Comparison of ENCODE assay signal across 13 cellular contexts in the genomic region with DNA sequence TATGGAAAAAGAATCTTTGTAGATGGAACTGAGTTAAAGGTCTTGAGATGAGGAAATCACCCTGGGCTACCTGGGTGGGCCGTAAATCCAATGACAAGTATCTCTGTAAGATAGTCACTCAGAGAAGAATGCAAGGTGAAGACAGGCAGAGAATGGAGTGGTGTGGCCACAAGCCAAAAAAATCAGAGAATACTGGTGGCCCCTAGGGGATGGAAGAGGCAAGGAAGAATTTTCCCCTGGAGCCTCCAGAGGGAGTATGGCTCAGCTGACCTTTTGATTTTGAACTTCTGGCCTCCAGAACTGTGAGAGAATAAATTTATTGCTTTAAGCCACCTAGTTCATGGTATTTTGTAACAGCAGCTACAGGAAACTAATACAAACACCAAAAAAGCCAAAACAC. TPM values are rescaled to one million over a fixed set of nuclear protein-coding genes. Genes with fewer than 3 reads are reported as not detected.
DNase-seq lines count a peak whose midpoint lies in the region; ATAC-seq, FAIRE-seq and TF ChIP-seq lines count a peak whose summit lies in the region.
"Had no signal": no experiment of that assay in that cellular context is flagged by ENCODE, and none has a peak within 500 bp of the region (broad histone marks: within the 10 kb centered on the region; RNA-seq: fewer than 3 reads in every experiment).

No MANE protein-coding gene starts in this region.

- no peak overlapping the region for H3K18ac ChIP-seq in mesenchymal stem cell (ENCODE audit: low read depth in 1 of 2, low read length in 2 of 2)

- POLR2A ChIA-PET in SK-N-SH (lab: Yijun Ruan, JAX), result no interaction called here

- H2BK5ac ChIP-seq in mesenchymal stem cell (ENCODE audit: low read depth, low read length, poor library complexity, severe bottlenecking), result no peak overlapping the region

- CTCF ChIA-PET in SK-N-SH (lab: Yijun Ruan, JAX), result no interaction called here

- no peak overlapping the region for H2BK15ac ChIP-seq in mesenchymal stem cell (ENCODE audit: low read depth, poor library complexity, severe bottlenecking)

- H2AK5ac ChIP-seq in mesenchymal stem cell (ENCODE audit: low read length, severe bottlenecking), result no peak overlapping the region

- TF ChIP-seq EP300 in SK-N-SH (IDR thresholded peaks at IDR 0.05; ENCODE audit: borderline replicate concordance in 1 of 2, low read depth in 1 of 2, low read length in 1 of 2), result no peak

- no peaks in the 10 kb centered on the region for H3K79me2 ChIP-seq in SK-N-SH (ENCODE audit: insufficient read depth)

- H2AFZ ChIP-seq in SK-N-SH (ENCODE audit: low read depth) (no peak overlapping the region), mesenchymal stem cell (ENCODE audit: low read depth, low read length) (no peak overlapping the region)

- H3K27ac Mint-ChIP-seq in endothelial cell (ENCODE audit: unreplicated experiment), result no peak overlapping the region
- H3K27ac Mint-ChIP-seq: stimulated activated naive CD8-positive, alpha-beta T cell treated with anti-CD3 and anti-CD28 coated beads, Interleukin-15, Interleukin-2, amounts not matched to agents 100 ng/mL and 50 ng/mL, for 24 hours; T-helper 1 cell treated with Interleukin-12 subunit alpha and Interleukin-12 subunit beta and Interleukin-4 antibody, amounts not matched to agents 30 μg/mL and 1 μg/mL, for 36 hours had no signal

- H3K27me3 Mint-ChIP-seq in endothelial cell (ENCODE audit: unreplicated experiment), result no peaks in the 10 kb centered on the region

- H3K4me2 ChIP-seq in SK-N-SH (no peak overlapping the region), mesenchymal stem cell (ENCODE audit: low read length, poor library complexity, severe bottlenecking) (no peak overlapping the region)

- H3K14ac ChIP-seq in mesenchymal stem cell (ENCODE audit: low read length in 2 of 2), result no peak overlapping the region

- H3K4me3 ChIP-seq in cardiac muscle cell, result no peak overlapping the region
- no peak overlapping the region for H3K4me3 ChIP-seq in SK-N-SH (ENCODE audit: low read depth in 2 of 2, low read length in 1 of 2)
- no peak overlapping the region for H3K4me3 ChIP-seq in mesenchymal stem cell (ENCODE audit: insufficient read depth in 1 of 2, low read depth in 1 of 2, low read length in 2 of 2)

- no peak overlapping the region for H3K4me3 Mint-ChIP-seq in endothelial cell (ENCODE audit: unreplicated experiment)
- H3K4me3 Mint-ChIP-seq: stimulated activated naive CD8-positive, alpha-beta T cell treated with anti-CD3 and anti-CD28 coated beads, Interleukin-15, Interleukin-2, amounts not matched to agents 100 ng/mL and 50 ng/mL, for 24 hours; T-helper 1 cell treated with Interleukin-12 subunit alpha and Interleukin-12 subunit beta and Interleukin-4 antibody, amounts not matched to agents 30 μg/mL and 1 μg/mL, for 36 hours had no signal

- no peak overlapping the region for H4K8ac ChIP-seq in mesenchymal stem cell (ENCODE audit: low read length)

- no peaks in the 10 kb centered on the region for H3K9me3 Mint-ChIP-seq in endothelial cell (ENCODE audit: unreplicated experiment)
- H3K9me3 Mint-ChIP-seq: stimulated activated naive CD8-positive, alpha-beta T cell treated with anti-CD3 and anti-CD28 coated beads, Interleukin-15, Interleukin-2, amounts not matched to agents 100 ng/mL and 50 ng/mL, for 24 hours; T-helper 1 cell treated with Interleukin-12 subunit alpha and Interleukin-12 subunit beta and Interleukin-4 antibody, amounts not matched to agents 30 μg/mL and 1 μg/mL, for 36 hours had no signal

- H2BK120ac ChIP-seq in mesenchymal stem cell (ENCODE audit: low read depth, low read length), result no peak overlapping the region

- H3K36me3 Mint-ChIP-seq in endothelial cell (ENCODE audit: low read depth, unreplicated experiment), result no peaks in the 10 kb centered on the region

- no peaks in the 10 kb centered on the region for H3K4me1 Mint-ChIP-seq in endothelial cell (ENCODE audit: unreplicated experiment)

- no peaks in the 10 kb centered on the region for H3K9me2 ChIP-seq in SK-N-SH

- H4K20me1 ChIP-seq in SK-N-SH (ENCODE audit: insufficient read depth), result no peaks in the 10 kb centered on the region

- no peaks in the 10 kb centered on the region for H3K79me1 ChIP-seq in mesenchymal stem cell (replicated peaks; ENCODE audit: low read length, poor library complexity, severe bottlenecking)

- no peaks in the 10 kb centered on the region for H3K36me3 ChIP-seq in cardiac muscle cell
- no peaks in the 10 kb centered on the region for H3K36me3 ChIP-seq in SK-N-SH (replicated peaks in 1 of 2; ENCODE audit: control insufficient read depth in 1 of 2, insufficient read depth in 2 of 2, low read length in 1 of 2)
- H3K36me3 ChIP-seq in mesenchymal stem cell (ENCODE audit: control insufficient read depth in 1 of 2, insufficient read depth in 2 of 2, low read depth in 1 of 2, low read length in 2 of 2), result no peaks in the 10 kb centered on the region

- TF ChIP-seq CTCF in cardiac muscle cell (IDR thresholded peaks at IDR 0.05; ENCODE audit: low read depth, low read length), result peak; percentile 37
- TF ChIP-seq CTCF in SK-N-SH (IDR thresholded peaks at IDR 0.05), result peak; percentile 52
- no peak for TF ChIP-seq CTCF in endothelial cell (IDR thresholded peaks at IDR 0.05; ENCODE audit: unreplicated experiment)

- peak overlapping the region in 1 of 2 experiments; percentile 51 for H3K4ac ChIP-seq in mesenchymal stem cell (ENCODE audit: low read depth in 1 of 2, low read length in 2 of 2)

- DNase-seq in cardiac muscle cell (ENCODE audit: low read depth in 1 of 2, low spot score in 1 of 2) (peak in 1 of 2 donors; percentile 59), left ventricle myocardium superior (no peak), SK-N-SH (no peak), glomerular visceral epithelial cell (ENCODE audit: extremely low spot score) (peak; percentile 43), urothelium cell line (ENCODE audit: low spot score) (peak; percentile 13), endothelial cell (ENCODE audit: low spot score) (no peak), mesenchymal stem cell (no peak)
- DNase-seq: NCI-H524 treated with DMSO at 0.1 percent for 48 hours; stimulated activated CD4-positive, alpha-beta T cell treated with anti-CD3 and anti-CD28 coated beads, Interleukin-2, amount 100 ng/mL, for 24 hours had no signal

- H3K9ac ChIP-seq in SK-N-SH (no peak overlapping the region), mesenchymal stem cell (ENCODE audit: low read length) (no peak overlapping the region)

- no peak overlapping the region for H3K23ac ChIP-seq in mesenchymal stem cell (ENCODE audit: low read length in 2 of 2)

- H3K27me3 ChIP-seq in cardiac muscle cell (no peaks in the 10 kb centered on the region), SK-N-SH (ENCODE audit: insufficient read depth) (no peaks in the 10 kb centered on the region), mesenchymal stem cell (ENCODE audit: control insufficient read depth in 1 of 2, insufficient read depth in 1 of 2, low read length in 2 of 2) (no peaks in the 10 kb centered on the region)

- no peak overlapping the region for H3K27ac ChIP-seq in cardiac muscle cell
- H3K27ac ChIP-seq in SK-N-SH (ENCODE audit: low read depth in 2 of 2, low read length in 1 of 2), result peak overlapping the region in 1 of 2 experiments; percentile 96; a peak in 2 of 4 replicates
- no peak overlapping the region for H3K27ac ChIP-seq in mesenchymal stem cell (ENCODE audit: low read length, poor library complexity, severe bottlenecking)

- no peak overlapping the region for H4K91ac ChIP-seq in mesenchymal stem cell (ENCODE audit: low read length)

- peaks cover 43% of the 10 kb centered on the region for H3F3A ChIP-seq in SK-N-SH (replicated peaks; ENCODE audit: insufficient read depth)

- no peak overlapping the region for H2BK12ac ChIP-seq in mesenchymal stem cell (ENCODE audit: low read length in 2 of 2)

- H3K9me3 ChIP-seq in cardiac muscle cell (ENCODE audit: low read depth) (no peaks in the 10 kb centered on the region), SK-N-SH (no peaks in the 10 kb centered on the region), mesenchymal stem cell (ENCODE audit: control insufficient read depth, low read length) (peaks cover 3% of the 10 kb centered on the region)

- FAIRE-seq in urothelium cell line (lab: Jason Lieb, UNC), result no peak
- FAIRE-seq: H54 had no signal

- TF ChIP-seq RAD21 in SK-N-SH (IDR thresholded peaks at IDR 0.05; ENCODE audit: low read length), result no peak

- WGBS in SK-N-SH (ENCODE audit: low lambda C conversion rate), result 68% methylated on average over 1 of the region's 1 CpG
- WGBS in mesenchymal stem cell, result 100% methylated on average over 1 of the region's 1 CpG

- H3K4me1 ChIP-seq in cardiac muscle cell (ENCODE audit: low read depth) (no peaks in the 10 kb centered on the region), SK-N-SH (ENCODE audit: control insufficient read depth in 1 of 2, insufficient read depth in 2 of 2, low read depth in 1 of 2, low read length in 1 of 2) (peaks cover 0 to 25% of the 10 kb centered on the region in 2 experiments; a peak in 2 of 4 replicates), mesenchymal stem cell (ENCODE audit: control insufficient read depth, insufficient read depth, low read depth, low read length) (no peaks in the 10 kb centered on the region)

- intact Hi-C loops in left ventricle myocardium superior (cut with micrococcal nuclease), result no loop called here

- ATAC-seq in left ventricle myocardium superior (no peak), GM19397 (IDR thresholded peaks at IDR 0.05; ENCODE audit: unreplicated experiment) (no peak)

TF ChIP-seq in SK-N-SH, 30 proteins besides CTCF, POLR2A, EP300 and RAD21:
- TF ChIP-seq, protein P1, sequence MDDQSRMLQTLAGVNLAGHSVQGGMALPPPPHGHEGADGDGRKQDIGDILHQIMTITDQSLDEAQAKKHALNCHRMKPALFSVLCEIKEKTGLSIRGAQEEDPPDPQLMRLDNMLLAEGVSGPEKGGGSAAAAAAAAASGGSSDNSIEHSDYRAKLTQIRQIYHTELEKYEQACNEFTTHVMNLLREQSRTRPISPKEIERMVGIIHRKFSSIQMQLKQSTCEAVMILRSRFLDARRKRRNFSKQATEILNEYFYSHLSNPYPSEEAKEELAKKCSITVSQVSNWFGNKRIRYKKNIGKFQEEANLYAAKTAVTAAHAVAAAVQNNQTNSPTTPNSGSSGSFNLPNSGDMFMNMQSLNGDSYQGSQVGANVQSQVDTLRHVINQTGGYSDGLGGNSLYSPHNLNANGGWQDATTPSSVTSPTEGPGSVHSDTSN (IDR thresholded peaks at IDR 0.05), result peak; percentile 32; the same call in 1 of the 2 replicates
- TF ChIP-seq NFIC (IDR thresholded peaks at IDR 0.05; ENCODE audit: borderline replicate concordance) (peak; percentile 31; the same call in 1 of the 2 replicates), SIN3A (IDR thresholded peaks at IDR 0.05; ENCODE audit: borderline replicate concordance, low read depth, low read length) (no peak)

RNA-seq across cellular contexts. Expression of a gene that starts 32.7 kb away (rescaled TPM):
- total RNA-seq in cardiac muscle cell, result not detected in 2 replicates
- polyA plus RNA-seq in cardiac muscle cell, result not detected in 2 replicates
- not detected for total RNA-seq in left ventricle myocardium superior
- not detected in 2 replicates for polyA plus RNA-seq in SK-N-SH (2012; rRNA removed)
- polyA plus RNA-seq in SK-N-SH (2012; cell fraction: cytosol; rRNA removed), result not detected in 2 replicates
- not detected in 2 replicates for polyA plus RNA-seq in SK-N-SH (2012; cell fraction: nucleus; rRNA removed)
- not detected for total RNA-seq in endothelial cell (ENCODE audit: unreplicated experiment)
- polyA plus RNA-seq in mesenchymal stem cell (2013, experiment 1 of 2), result not detected
- polyA plus RNA-seq in mesenchymal stem cell (2013, experiment 2 of 2), result not detected

Comparison
In these comparisons a context has a peak if more than half of its experiments do, and no peak if none do; other contexts are left out.
1. DNase-seq: peak in glomerular visceral epithelial cell (single experiment) and urothelium cell line (single experiment); none in left ventricle myocardium superior (single experiment), SK-N-SH (single experiment), endothelial cell (single experiment) and mesenchymal stem cell (single experiment).